ENCODE assay signal across 1 cellular context in genomic region chr10:102917962-102918816, GRCh38.
A peak's percentile ranks its signal among the peaks of the same experiment; 100 is the strongest.
TF ChIP-seq lines count a peak whose summit lies in the region.

Gene CNNM2, plus strand, starts transcription at chr10:102918294. Its CDS starts 187 bp downstream, at chr10:102918481.

TF ChIP-seq in HepG2, 621 proteins besides CTCF, POLR2A, EP300 and RAD21 (continued from another document and continues in another):
- TF ChIP-seq MNT (IDR thresholded peaks at IDR 0.05) (peak; percentile 99), SALL1 (CRISPR knock-in tag; IDR thresholded peaks at IDR 0.05) (peak; percentile 1; the same call in 1 of the 2 replicates), ZNF629 (CRISPR knock-in tag; conservative IDR thresholded peaks at IDR 0.05) (no peak), MXD4 (CRISPR knock-in tag; IDR thresholded peaks at IDR 0.05) (peak; percentile 18; the same call in 1 of the 2 replicates), ZNF263 (CRISPR knock-in tag; IDR thresholded peaks at IDR 0.05) (no peak), HNRNPH1 (optimal IDR thresholded peaks at IDR 0.05; ENCODE audit: low read depth, low read length) (no peak), TAF1 (CRISPR knock-in tag; IDR thresholded peaks at IDR 0.05) (peak; percentile 95), ZNF720 (CRISPR knock-in tag; IDR thresholded peaks at IDR 0.05) (no peak), JUN (CRISPR knock-in tag; IDR thresholded peaks at IDR 0.05) (no peak), ZBTB46 (CRISPR knock-in tag; IDR thresholded peaks at IDR 0.05; ENCODE audit: borderline replicate concordance) (no peak), ATF6 (CRISPR knock-in tag; conservative IDR thresholded peaks at IDR 0.05) (no peak), ZMYM2 (CRISPR knock-in tag; IDR thresholded peaks at IDR 0.05) (no peak), ZNF776 (CRISPR knock-in tag; IDR thresholded peaks at IDR 0.05) (peak; percentile 11; the same call in 1 of the 2 replicates), SRSF4 (IDR thresholded peaks at IDR 0.05; ENCODE audit: low read depth, low read length, poor library complexity, severe bottlenecking) (no peak), KAT2B (IDR thresholded peaks at IDR 0.05; ENCODE audit: borderline replicate concordance, low read depth, low read length) (no peak), ZNF264 (CRISPR knock-in tag; IDR thresholded peaks at IDR 0.05) (no peak), DPF2 (CRISPR knock-in tag; IDR thresholded peaks at IDR 0.05; ENCODE audit: borderline replicate concordance, low read depth) (no peak), HDAC6 (IDR thresholded peaks at IDR 0.05; ENCODE audit: low read depth, low read length) (no peak), ATM (IDR thresholded peaks at IDR 0.05; ENCODE audit: borderline replicate concordance) (no peak), PHF5A (CRISPR knock-in tag; IDR thresholded peaks at IDR 0.05; ENCODE audit: low read depth, unreplicated experiment) (no peak), ZNF672 (CRISPR knock-in tag; IDR thresholded peaks at IDR 0.05) (0 out of 2 replicates have a peak, but pooled peaks have one; percentile 19), ZSCAN31 (CRISPR knock-in tag; IDR thresholded peaks at IDR 0.05; ENCODE audit: low read depth) (peak; percentile 56; the same call in 1 of the 2 replicates), GZF1 (CRISPR knock-in tag; IDR thresholded peaks at IDR 0.05) (no peak), MED1 (CRISPR knock-in tag; IDR thresholded peaks at IDR 0.05) (peak; percentile 36), NR2F6 (IDR thresholded peaks at IDR 0.05) (no peak), NR2F6 (CRISPR knock-in tag; IDR thresholded peaks at IDR 0.05) (no peak), PCBP1 (IDR thresholded peaks at IDR 0.05; ENCODE audit: borderline replicate concordance, low read depth, low read length) (peak; percentile 96), ZNF607 (CRISPR knock-in tag; IDR thresholded peaks at IDR 0.05; ENCODE audit: borderline replicate concordance) (0 out of 2 replicates have a peak, but pooled peaks have one; percentile 53), TRAFD1 (CRISPR knock-in tag; IDR thresholded peaks at IDR 0.05; ENCODE audit: borderline replicate concordance) (no peak), ZNF766 (CRISPR knock-in tag; IDR thresholded peaks at IDR 0.05; ENCODE audit: borderline replicate concordance) (0 out of 2 replicates have a peak, but pooled peaks have one; percentile 78), ZNF691 (CRISPR knock-in tag; IDR thresholded peaks at IDR 0.05; ENCODE audit: borderline replicate concordance, low read depth) (no peak), ZNF549 (CRISPR knock-in tag; IDR thresholded peaks at IDR 0.05) (no peak), ZNF577 (CRISPR knock-in tag; IDR thresholded peaks at IDR 0.05; ENCODE audit: borderline replicate concordance, low read depth) (no peak), DZIP1 (CRISPR knock-in tag; IDR thresholded peaks at IDR 0.05) (0 out of 2 replicates have a peak, but pooled peaks have one; percentile 35), MBNL3 (CRISPR knock-in tag; conservative IDR thresholded peaks at IDR 0.05) (no peak), HBP1 (CRISPR knock-in tag; IDR thresholded peaks at IDR 0.05; ENCODE audit: low read depth) (0 out of 2 replicates have a peak, but pooled peaks have one; percentile 79), NCOR1 (IDR thresholded peaks at IDR 0.05; ENCODE audit: borderline replicate concordance, low read length) (no peak), TFDP2 (CRISPR knock-in tag; IDR thresholded peaks at IDR 0.05) (peak; percentile 68), SAFB2 (CRISPR knock-in tag; IDR thresholded peaks at IDR 0.05; ENCODE audit: borderline replicate concordance, low read depth) (peak; percentile 44), ZNF746 (CRISPR knock-in tag; IDR thresholded peaks at IDR 0.05) (no peak; the same call in 1 of the 2 replicates), ONECUT2 (CRISPR knock-in tag; IDR thresholded peaks at IDR 0.05) (no peak), ZNF121 (CRISPR knock-in tag; IDR thresholded peaks at IDR 0.05) (no peak; the same call in 1 of the 2 replicates), THYN1 (CRISPR knock-in tag; IDR thresholded peaks at IDR 0.05; ENCODE audit: borderline replicate concordance, low read depth) (no peak), THAP7 (CRISPR knock-in tag; IDR thresholded peaks at IDR 0.05) (no peak; the same call in 1 of the 2 replicates), ERF (CRISPR knock-in tag; IDR thresholded peaks at IDR 0.05) (no peak; the same call in none of the 2 replicates), SIN3A (IDR thresholded peaks at IDR 0.05; ENCODE audit: borderline replicate concordance, low read depth, low read length) (peak; percentile 32; the same call in 1 of the 2 replicates), HNRNPK (IDR thresholded peaks at IDR 0.05; ENCODE audit: low read depth, low read length, poor library complexity, severe bottlenecking) (peak; percentile 5), MTA3 (CRISPR knock-in tag; IDR thresholded peaks at IDR 0.05) (no peak), FOXO4 (CRISPR knock-in tag; conservative IDR thresholded peaks at IDR 0.05) (no peak), ZNF709 (CRISPR knock-in tag; IDR thresholded peaks at IDR 0.05) (0 out of 2 replicates have a peak, but pooled peaks have one; percentile 41), FOXA3 (CRISPR knock-in tag; IDR thresholded peaks at IDR 0.05) (peak; percentile 27), TCF7 (IDR thresholded peaks at IDR 0.05; ENCODE audit: low read depth) (no peak), ZFP36L2 (CRISPR knock-in tag; IDR thresholded peaks at IDR 0.05) (no peak), JUNB (CRISPR knock-in tag; IDR thresholded peaks at IDR 0.05; ENCODE audit: borderline replicate concordance) (no peak)
